Comparison of ENCODE assay signal across 9 cellular contexts in the genomic region with DNA sequence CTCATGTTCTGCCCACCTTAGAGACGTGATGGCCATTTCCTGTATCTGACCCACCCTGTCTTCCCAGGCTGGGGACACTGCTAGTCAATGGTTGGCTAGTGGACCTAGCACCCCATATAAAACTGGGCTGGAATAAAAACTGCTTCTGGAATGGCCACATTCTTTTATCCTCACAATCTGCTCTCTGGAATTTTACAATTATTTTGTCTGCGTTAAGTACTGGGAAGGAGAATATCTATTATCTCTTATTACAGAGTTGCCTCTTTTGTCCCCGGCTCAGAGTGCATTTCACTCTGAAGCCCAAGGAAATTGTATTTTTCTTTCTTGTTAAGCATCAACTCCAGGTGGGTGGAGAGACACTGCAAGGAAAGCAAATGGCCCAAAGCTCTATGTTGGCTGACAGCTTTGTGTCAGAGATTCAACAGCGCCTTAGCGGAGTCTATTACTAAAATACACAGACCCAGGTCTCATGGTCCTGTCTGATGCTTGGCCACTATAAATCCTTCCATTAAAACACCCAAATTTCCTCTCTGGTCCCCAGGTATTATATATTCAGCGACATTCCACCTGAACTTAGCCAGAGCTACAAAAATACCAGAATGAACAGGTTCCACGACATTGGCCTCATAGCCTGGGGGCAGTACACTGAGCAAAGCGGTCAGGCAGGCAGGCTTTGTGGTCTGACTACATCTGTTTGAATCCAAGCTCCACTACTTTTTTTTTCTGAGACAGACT.
DNase-seq lines count a peak whose midpoint lies in the region; ATAC-seq, FAIRE-seq and TF ChIP-seq lines count a peak whose summit lies in the region.
"Had no signal": no experiment of that assay in that cellular context is flagged by ENCODE, and none has a peak within 500 bp of the region (broad histone marks: within the 10 kb centered on the region; RNA-seq: fewer than 3 reads in every experiment).

No MANE protein-coding gene starts in this region.

- ATAC-seq in activated T-cell treated with anti-CD3 and anti-CD28 coated beads, Interleukin-2, amount 50 U/mL, for 72 hours (replicated peaks in 1 of 2) = no peak
- ATAC-seq in HepG2 (no peak; the same call in 2 of the 3 replicates), thoracic aorta (ENCODE audit: insufficient number of reproducible peaks, low FRiP score, low read depth) (no peak), HG03159 (IDR thresholded peaks at IDR 0.05; ENCODE audit: unreplicated experiment) (no peak)

- no peak overlapping the region for H3K27ac Mint-ChIP-seq in activated T-cell treated with anti-CD3 and anti-CD28 coated beads, Interleukin-2, amount 50 U/mL, for 72 hours

- H3K4me1 Mint-ChIP-seq in activated T-cell treated with anti-CD3 and anti-CD28 coated beads, Interleukin-2, amount 50 U/mL, for 72 hours (ENCODE audit: low read depth) = peaks cover 36% of the 10 kb centered on the region

- H3K9ac ChIP-seq in HepG2 (ENCODE audit: insufficient read depth, low read depth, low read length) = no peak overlapping the region

- H3K4me3 Mint-ChIP-seq in activated T-cell treated with anti-CD3 and anti-CD28 coated beads, Interleukin-2, amount 50 U/mL, for 72 hours = peak overlapping the region; percentile 79 to 84

- no peaks in the 10 kb centered on the region for H3K36me3 Mint-ChIP-seq in activated T-cell treated with anti-CD3 and anti-CD28 coated beads, Interleukin-2, amount 50 U/mL, for 72 hours (ENCODE audit: insufficient read depth in 2 of 2)

- no peaks in the 10 kb centered on the region for H3K27me3 ChIP-seq in ascending aorta
- H3K27me3 ChIP-seq in HepG2 (ENCODE audit: control insufficient read depth in 1 of 2, insufficient read depth in 2 of 2, low read length in 2 of 2) = peaks cover 0 to 37% of the 10 kb centered on the region in 2 experiments; a peak in 4 of 5 replicates
- H3K27me3 ChIP-seq in thoracic aorta (replicated peaks; ENCODE audit: insufficient read depth) = no peaks in the 10 kb centered on the region

- POLR2A ChIA-PET in HepG2 (lab: Yijun Ruan, JAX) = no interaction called here

- TF ChIP-seq EP300 in HepG2 (IDR thresholded peaks at IDR 0.05; ENCODE audit: low read depth in 2 of 2, low read length in 2 of 2) = no peak
- no peak for TF ChIP-seq EP300 in HepG2 (CRISPR knock-in tag; IDR thresholded peaks at IDR 0.05; ENCODE audit: borderline replicate concordance)

- peak overlapping the region; percentile 75 for H3K4me2 ChIP-seq in HepG2 (ENCODE audit: low read depth, low read length)

- no peaks in the 10 kb centered on the region for H3K9me3 Mint-ChIP-seq in activated T-cell treated with anti-CD3 and anti-CD28 coated beads, Interleukin-2, amount 50 U/mL, for 72 hours

- FAIRE-seq in HepG2 (lab: Jason Lieb, UNC) = no peak
- FAIRE-seq: D721Med had no signal

- CTCF ChIA-PET in HepG2 (lab: Yijun Ruan, JAX; ENCODE audit: low intra/inter-chr PET ratio, low total read pairs) = no interaction called here

- H4K20me1 ChIP-seq in HepG2 (ENCODE audit: insufficient read depth, low read length) = no peaks in the 10 kb centered on the region

- peak overlapping the region; percentile 68 for H2AFZ ChIP-seq in HepG2 (ENCODE audit: low read length)

- no TSS peak for BruUV-seq in HepG2 (replicated peaks; lab: Mats Ljungman, UMichigan)

- DNase-seq in activated T-cell treated with anti-CD3 and anti-CD28 coated beads, Interleukin-2, amount 50 U/mL, for 72 hours = no peak
- DNase-seq in activated T-cell treated with anti-CD3 and anti-CD28 coated beads for 4 hours (no peak), ascending aorta (ENCODE audit: low spot score in 2 of 2) (no peak), HepG2 (ENCODE audit: low spot score) (no peak), thoracic aorta (ENCODE audit: low spot score) (no peak), foreskin melanocyte (no peak)
- no peak for DNase-seq in stimulated activated CD8-positive, alpha-beta memory T cell treated with anti-CD3 and anti-CD28 coated beads, Interleukin-4, amount 100 ng/mL, for 48 hours

- H3K9me3 ChIP-seq in ascending aorta (no peaks in the 10 kb centered on the region), HepG2 (ENCODE audit: low read length) (no peaks in the 10 kb centered on the region), thoracic aorta (no peaks in the 10 kb centered on the region)

- H3K27me3 Mint-ChIP-seq in activated T-cell treated with anti-CD3 and anti-CD28 coated beads, Interleukin-2, amount 50 U/mL, for 72 hours (ENCODE audit: low read depth) = peaks cover 38% of the 10 kb centered on the region

- TF ChIP-seq RAD21 in HepG2 (CRISPR knock-in tag; IDR thresholded peaks at IDR 0.05) = no peak

- H3K79me2 ChIP-seq in HepG2 (ENCODE audit: insufficient read depth, low read length) = no peaks in the 10 kb centered on the region

- no peak for TF ChIP-seq POLR2A in HepG2 (IDR thresholded peaks at IDR 0.05; ENCODE audit: insufficient read depth in 1 of 2, low read depth in 2 of 2, low read length in 2 of 2)

- in situ Hi-C loops in HepG2 (cut with HindIII; ENCODE audit: extremely low pct_ligation_motif_present, low pct_unique_long_range_greater_than_20kb) = no loop called here

- H3K27ac ChIP-seq in ascending aorta (peak overlapping the region; percentile 40 to 48), HepG2 (ENCODE audit: extremely low read length, insufficient read depth, low read length) (no peak overlapping the region), thoracic aorta (peak overlapping the region in 1 of 2 donors; percentile 12)

- H3K4me3 ChIP-seq in ascending aorta (peak overlapping the region in 1 of 2 donors; percentile 58), HepG2 (replicated peaks in 1 of 3; ENCODE audit: insufficient read depth in 1 of 3, low read depth in 2 of 3, low read length in 3 of 3) (peak overlapping the region; percentile 51 to 68 (median 52); a peak in 4 of 6 replicates), thoracic aorta (peak overlapping the region; percentile 72)

- peaks cover 5 to 17% of the 10 kb centered on the region in 2 donors for H3K4me1 ChIP-seq in ascending aorta
- H3K4me1 ChIP-seq in HepG2 (ENCODE audit: insufficient read depth, low read length) = peaks cover 30% of the 10 kb centered on the region
- peaks cover 9 to 52% of the 10 kb centered on the region in 2 donors for H3K4me1 ChIP-seq in thoracic aorta (ENCODE audit: control insufficient read depth in 1 of 2, low read depth in 2 of 2)

- TF ChIP-seq CTCF in ascending aorta (IDR thresholded peaks at IDR 0.05) = no peak
- no peak for TF ChIP-seq CTCF in HepG2 (CRISPR knock-in tag; IDR thresholded peaks at IDR 0.05)
- no peak for TF ChIP-seq CTCF in thoracic aorta (IDR thresholded peaks at IDR 0.05)

- H3K36me3 ChIP-seq in ascending aorta (no peaks in the 10 kb centered on the region), HepG2 (replicated peaks in 1 of 2; ENCODE audit: control insufficient read depth in 1 of 2, insufficient read depth in 2 of 2, low read length in 2 of 2) (no peaks in the 10 kb centered on the region), thoracic aorta (no peaks in the 10 kb centered on the region)

- 16% methylated on average over 8 of the region's 8 CpGs for WGBS in HepG2 (ENCODE audit: low lambda C conversion rate)

- intact Hi-C loops in ascending aorta (cut with DNase I) (no loop called here), HepG2 (cut with micrococcal nuclease; ENCODE audit: unreplicated experiment) (loop anchor here (5.0 kb wide), 1 partner anchor 59 kb away; no protein-coding TSS in a partner anchor)

TF ChIP-seq in HepG2, 621 proteins besides CTCF, POLR2A, EP300 and RAD21:
- TF ChIP-seq ZBTB7B (CRISPR knock-in tag; IDR thresholded peaks at IDR 0.05) = no peak
